15 cellular contexts compared by ENCODE assay signal in the genomic region with DNA sequence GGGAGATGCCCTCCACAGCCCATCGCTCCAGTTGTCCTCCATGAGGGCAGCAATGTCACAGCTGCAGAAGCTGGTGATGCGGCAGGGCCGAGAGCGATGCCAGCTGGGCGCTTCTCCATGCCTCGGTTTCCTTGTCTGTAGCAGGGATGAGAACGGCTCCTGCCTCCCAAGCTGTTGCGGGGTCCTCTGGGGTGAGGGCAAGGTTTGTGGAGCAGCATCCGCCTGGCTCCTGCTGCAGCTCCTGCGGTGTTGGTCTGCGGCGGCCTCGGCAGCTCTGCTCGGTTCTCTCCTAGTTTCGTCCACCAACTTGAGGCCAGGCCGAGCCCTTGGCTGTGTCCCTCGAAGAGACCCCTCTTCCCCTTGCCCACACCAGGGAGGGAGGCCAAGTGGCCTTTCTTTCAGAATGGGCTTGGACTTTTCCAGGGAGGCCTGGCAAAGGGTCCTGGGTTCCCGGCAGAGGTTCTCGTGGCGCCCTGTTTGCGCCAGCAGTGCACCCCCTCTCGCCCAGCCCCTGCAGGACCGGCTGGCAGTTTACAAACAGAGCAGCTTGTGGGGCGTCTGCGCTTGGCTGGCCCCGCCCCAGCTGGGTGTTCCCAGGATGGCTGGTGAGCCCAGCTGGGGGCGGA.
DNase-seq lines count a peak whose midpoint lies in the region; ATAC-seq and TF ChIP-seq lines count a peak whose summit lies in the region.
"Had no signal": no experiment of that assay in that cellular context is flagged by ENCODE, and none has a peak within 500 bp of the region (broad histone marks: within the 10 kb centered on the region; RNA-seq: fewer than 3 reads in every experiment).

No MANE protein-coding gene starts in this region.

- H2AFZ ChIP-seq in GM23338: no peak overlapping the region

- H3K9me3 Mint-ChIP-seq in GM23338: no peaks in the 10 kb centered on the region; the same call in 2 of the 3 replicates

- H3K27ac ChIP-seq in A673 (ENCODE audit: low read depth, low read length, poor library complexity, severe bottlenecking) (peak overlapping the region; percentile 26), GM23338 (ENCODE audit: low read depth) (no peak overlapping the region)
- H3K27ac ChIP-seq: KMS-11 had no signal

- H3K4me3 Mint-ChIP-seq in GM23338: no peak overlapping the region

- no peaks in the 10 kb centered on the region for H3K36me3 ChIP-seq in A673 (ENCODE audit: insufficient read depth, low read length, poor library complexity, severe bottlenecking)
- no peaks in the 10 kb centered on the region for H3K36me3 ChIP-seq in GM23338 (ENCODE audit: insufficient read depth)
- H3K36me3 ChIP-seq in NT2/D1 (ENCODE audit: insufficient read depth, insufficient read length, low read length): no peaks in the 10 kb centered on the region

- H3K36me3 Mint-ChIP-seq in GM23338 (ENCODE audit: low read depth): no peaks in the 10 kb centered on the region

- H3K9me3 ChIP-seq in A673 (ENCODE audit: low read depth, low read length, poor library complexity, severe bottlenecking): no peaks in the 10 kb centered on the region
- no peaks in the 10 kb centered on the region for H3K9me3 ChIP-seq in NT2/D1 (ENCODE audit: insufficient read depth, low read length)

- H3K9me2 ChIP-seq in GM23338 (ENCODE audit: insufficient read depth): no peaks in the 10 kb centered on the region

- H4K20me1 ChIP-seq in GM23338 (replicated peaks; ENCODE audit: insufficient read depth): no peaks in the 10 kb centered on the region; the same call in 1 of the 2 replicates

- H3K4me3 ChIP-seq in A673 (ENCODE audit: low read depth, low read length, poor library complexity, severe bottlenecking) (no peak overlapping the region), GM23338 (no peak overlapping the region), NT2/D1 (ENCODE audit: insufficient read length, low read depth) (no peak overlapping the region)

- no TSS peak for BruUV-seq in A673 (replicated peaks; lab: Mats Ljungman, UMichigan)

- H3K27me3 Mint-ChIP-seq in GM23338 (ENCODE audit: insufficient read depth, low read depth, poor library complexity): peaks cover 14% of the 10 kb centered on the region

- POLR2A ChIA-PET in A673 (lab: Charles Lee; ENCODE audit: low non-redundant PET): no interaction called here

- H3K27me3 ChIP-seq in A673 (replicated peaks; ENCODE audit: insufficient read depth, low read depth, low read length, poor library complexity) (no peaks in the 10 kb centered on the region), GM23338 (ENCODE audit: insufficient read depth) (no peaks in the 10 kb centered on the region), NT2/D1 (ENCODE audit: insufficient read depth, insufficient read length) (no peaks in the 10 kb centered on the region)

- TF ChIP-seq CTCF in A673 (conservative IDR thresholded peaks at IDR 0.05; ENCODE audit: low read depth, low read length) (no peak), GM23338 (conservative IDR thresholded peaks at IDR 0.05; ENCODE audit: low read depth in 2 of 2) (no peak)

- peaks cover 64% of the 10 kb centered on the region for H3K4me1 ChIP-seq in A673 (ENCODE audit: insufficient read depth, low read length, poor library complexity, severe bottlenecking)
- H3K4me1 ChIP-seq in GM23338 (ENCODE audit: insufficient read depth): no peaks in the 10 kb centered on the region
- H3K4me1 ChIP-seq in NT2/D1 (ENCODE audit: insufficient read depth, insufficient read length): peaks cover 44% of the 10 kb centered on the region

- H3K4me1 Mint-ChIP-seq in GM23338: peaks cover 16% of the 10 kb centered on the region

- intact Hi-C loops in A673 (cut with micrococcal nuclease; ENCODE audit: unreplicated experiment): loop anchor here (10.0 kb wide), 2 partner anchors 135 to 375 kb away; a partner anchor contains a TSS

- H3F3A ChIP-seq in GM23338 (replicated peaks; ENCODE audit: low read depth): peaks cover 3% of the 10 kb centered on the region; the same call in 1 of the 2 replicates

- no peak overlapping the region for H3K27ac Mint-ChIP-seq in GM23338

- H3K9ac ChIP-seq in NT2/D1 (ENCODE audit: insufficient read length, low read depth): peak overlapping the region; percentile 34
- H3K9ac ChIP-seq: KMS-11 had no signal

- CTCF ChIA-PET in A673 (lab: Charles Lee): interaction anchor here (0.6 kb wide), 1 partner anchor 171 kb away, joined by 4 read pairs; no protein-coding TSS in a partner anchor

- peak; percentile 9; the same call in 2 of the 3 replicates for ATAC-seq in GM23338
- ATAC-seq: HCT116, Panc1 had no signal

- DNase-seq in A673 (ENCODE audit: low spot score) (peak; percentile 43), GM23338 (ENCODE audit: low spot score) (no peak), NT2/D1 (ENCODE audit: low read depth, low spot score) (no peak), medulla oblongata (ENCODE audit: extremely low spot score) (peak; percentile 51), retina (no peak), GF-D8 (lab: John Stamatoyannopoulos, UW) (no peak), NCI-H146 treated with DMSO at 0.1 percent for 48 hours (lab: John Stamatoyannopoulos, UW; ENCODE audit: unreplicated experiment) (no peak)
- no peak for DNase-seq in activated effector memory CD4-positive, alpha-beta T cell treated with anti-CD3 and anti-CD28 coated beads, Interleukin-2, amount 50 U/mL, for 16 hours
- DNase-seq: NCI-H1048, NCI-H1436 treated with DMSO at 0.1 percent for 48 hours, NCI-H2107, SW 1271 had no signal

- H3K79me2 ChIP-seq in GM23338 (replicated peaks; ENCODE audit: insufficient read depth): 0 out of 2 replicates have a peak, but pooled peaks cover 8% of the 10 kb centered on the region

- no peak overlapping the region for H3K4me2 ChIP-seq in GM23338
- H3K4me2 ChIP-seq: KMS-11 had no signal

TF ChIP-seq in GM23338, 12 proteins besides CTCF, POLR2A, EP300 and RAD21:
- TF ChIP-seq EZH2phosphoT487 (IDR thresholded peaks at IDR 0.05; ENCODE audit: unreplicated experiment) (no peak), NANOG (IDR thresholded peaks at IDR 0.05; ENCODE audit: borderline replicate concordance) (no peak), POLR2AphosphoS5 (IDR thresholded peaks at IDR 0.05; ENCODE audit: low read depth) (no peak)

Comparison
In these comparisons a context has a peak if more than half of its experiments do, and no peak if none do; other contexts are left out.
1. DNase-seq: peak in A673 (single experiment) and medulla oblongata (single experiment); none in GM23338 (single experiment), NT2/D1 (single experiment), activated effector memory CD4-positive, alpha-beta T cell treated with anti-CD3 and anti-CD28 coated beads, Interleukin-2, amount 50 U/mL, for 16 hours (single experiment), retina (single experiment), GF-D8 (single experiment) and NCI-H146 treated with DMSO at 0.1 percent for 48 hours (single experiment).